In genomic region chr20:43983904-43984361, GRCh38 we compare ENCODE assay signal across 18 cellular contexts.
A peak's percentile ranks its signal among the peaks of the same experiment; 100 is the strongest.
DNase-seq lines count a peak whose midpoint lies in the region; ATAC-seq and TF ChIP-seq lines count a peak whose summit lies in the region.
"Had no signal": no experiment of that assay in that cellular context is flagged by ENCODE, and none has a peak within 500 bp of the region (broad histone marks: within the 10 kb centered on the region; RNA-seq: fewer than 3 reads in every experiment).

No MANE protein-coding gene starts in this region.

- CTCF ChIA-PET in CD8-positive, alpha-beta memory T cell (lab: Charles Lee), result interaction anchor here (0.7 to 1.3 kb wide), 5 partner anchors 23 to 233 kb away, joined by 3 to 4 read pairs (median 3); no protein-coding TSS in a partner anchor
- CTCF ChIA-PET in PC-9 (lab: Charles Lee), result no interaction called here

- 0 out of 2 replicates have a peak, but pooled peaks cover 6% of the 10 kb centered on the region for H3K9me2 ChIP-seq in PC-9 (ENCODE audit: insufficient read depth)

- H3K36me3 Mint-ChIP-seq in CD8-positive, alpha-beta memory T cell, result no peaks in the 10 kb centered on the region
- H3K36me3 Mint-ChIP-seq: T-cell had no signal

- peaks cover 8% of the 10 kb centered on the region for H3K4me1 ChIP-seq in CD8-positive, alpha-beta memory T cell (ENCODE audit: insufficient read depth, low read length)
- H3K4me1 ChIP-seq in PC-9 (replicated peaks; ENCODE audit: insufficient read depth), result no peaks in the 10 kb centered on the region
- H3K4me1 ChIP-seq: Caco-2 had no signal

- H2AFZ ChIP-seq in PC-9, result no peak overlapping the region

- H3K4me3 Mint-ChIP-seq in CD8-positive, alpha-beta memory T cell, result peak overlapping the region in 6 of 7 donors; percentile 41 to 63 (median 54)
- H3K4me3 Mint-ChIP-seq: naive thymus-derived CD4-positive, alpha-beta T cell had no signal

- H3K4me2 ChIP-seq in PC-9, result no peak overlapping the region

- no peaks in the 10 kb centered on the region for H4K20me1 ChIP-seq in PC-9 (ENCODE audit: insufficient read depth)
- H4K20me1 ChIP-seq: BLaER1 treated with 17β-estradiol and CSF1 and Interleukin-3, amounts not matched to agents 10 nM and 100 nM had no signal

- no peak overlapping the region for H3K4me3 ChIP-seq in CD8-positive, alpha-beta memory T cell (ENCODE audit: low read length)
- no peak overlapping the region for H3K4me3 ChIP-seq in PC-9
- H3K4me3 ChIP-seq: BLaER1 treated with 17β-estradiol and CSF1 and Interleukin-3, amounts not matched to agents 10 nM and 100 nM; dorsolateral prefrontal cortex; K562; Peyer's patch; skin epidermis had no signal

- no peak overlapping the region for H3K27ac Mint-ChIP-seq in CD8-positive, alpha-beta memory T cell
- H3K27ac Mint-ChIP-seq: T-cell had no signal

- no peaks in the 10 kb centered on the region for H3K27me3 ChIP-seq in CD8-positive, alpha-beta memory T cell (ENCODE audit: insufficient read depth, low read length, poor library complexity, severe bottlenecking)
- no peaks in the 10 kb centered on the region for H3K27me3 ChIP-seq in PC-9 (ENCODE audit: insufficient read depth, low read depth)
- H3K27me3 ChIP-seq: BLaER1 treated with 17β-estradiol and CSF1 and Interleukin-3, amounts not matched to agents 10 nM and 100 nM; dorsolateral prefrontal cortex; Peyer's patch had no signal

- DNase-seq in CD8-positive, alpha-beta memory T cell, result peak in 1 of 5 donors; percentile 28
- DNase-seq in NCI-H1417 (lab: John Stamatoyannopoulos, UW), result peak in 2 of 3 experiments; percentile 59 to 91
- no peak for DNase-seq in PC-9
- DNase-seq in iris pigment epithelial cell (ENCODE audit: low read depth), result peak; percentile 30
- DNase-seq in stimulated activated CD4-positive, alpha-beta T cell treated with anti-CD3 and anti-CD28 coated beads, Interleukin-2, amount 100 ng/mL, for 48 hours, result no peak
- no peak for DNase-seq in cerebellar cortex (ENCODE audit: low spot score)
- DNase-seq: aorta; dorsolateral prefrontal cortex; naive thymus-derived CD4-positive, alpha-beta T cell; NCI-H2171 treated with DMSO at 0.1 percent for 48 hours had no signal

- peaks cover 20% of the 10 kb centered on the region; the same call in 1 of the 2 replicates for H3K79me2 ChIP-seq in PC-9 (ENCODE audit: low read depth)

- peaks cover 16% of the 10 kb centered on the region; the same call in 1 of the 2 replicates for H3F3A ChIP-seq in PC-9 (ENCODE audit: insufficient read depth, low read depth)

- peaks cover 26 to 39% (median 34%) of the 10 kb centered on the region in 3 donors for H3K4me1 Mint-ChIP-seq in CD8-positive, alpha-beta memory T cell

- H3K36me3 ChIP-seq in CD8-positive, alpha-beta memory T cell (ENCODE audit: insufficient read depth, low read length), result no peaks in the 10 kb centered on the region
- peaks cover 29% of the 10 kb centered on the region; the same call in 1 of the 2 replicates for H3K36me3 ChIP-seq in PC-9 (ENCODE audit: low read depth)
- H3K36me3 ChIP-seq: BLaER1 treated with 17β-estradiol and CSF1 and Interleukin-3, amounts not matched to agents 10 nM and 100 nM; Peyer's patch had no signal

- no peak for ATAC-seq in HG02870 (IDR thresholded peaks at IDR 0.05; ENCODE audit: unreplicated experiment)
- ATAC-seq: left lobe of liver; naive thymus-derived CD4-positive, alpha-beta T cell; T-cell had no signal

- POLR2A ChIA-PET in CD8-positive, alpha-beta memory T cell (lab: Charles Lee), result no interaction called here
- POLR2A ChIA-PET in PC-9 (lab: Charles Lee; ENCODE audit: unreplicated experiment), result no interaction called here

- H3K9me3 Mint-ChIP-seq in CD8-positive, alpha-beta memory T cell, result no peaks in the 10 kb centered on the region

- H3K9me3 ChIP-seq in CD8-positive, alpha-beta memory T cell (ENCODE audit: low read length), result no peaks in the 10 kb centered on the region
- H3K9me3 ChIP-seq in PC-9 (ENCODE audit: insufficient read depth, low read depth), result no peaks in the 10 kb centered on the region
- H3K9me3 ChIP-seq: BLaER1 treated with 17β-estradiol and CSF1 and Interleukin-3, amounts not matched to agents 10 nM and 100 nM; Caco-2; Peyer's patch had no signal

- peaks cover 9 to 18% of the 10 kb centered on the region in 2 donors for H3K27me3 Mint-ChIP-seq in CD8-positive, alpha-beta memory T cell

- intact Hi-C loops in PC-9 (cut with micrococcal nuclease; ENCODE audit: unreplicated experiment), result no loop called here

- H3K27ac ChIP-seq in CD8-positive, alpha-beta memory T cell (ENCODE audit: low read depth, low read length), result no peak overlapping the region
- 0 out of 2 replicates have a peak overlapping the region, but pooled peaks have one; percentile 10 for H3K27ac ChIP-seq in PC-9
- H3K27ac ChIP-seq: BLaER1 treated with 17β-estradiol and CSF1 and Interleukin-3, amounts not matched to agents 10 nM and 100 nM; dorsolateral prefrontal cortex had no signal

- BruUV-seq in PC-9 (replicated peaks; lab: Mats Ljungman, UMichigan), result no TSS peak

- TF ChIP-seq CTCF in PC-9 (conservative IDR thresholded peaks at IDR 0.05), result no peak

Comparison
In these comparisons a context has a peak if more than half of its experiments do, and no peak if none do; other contexts are left out.
1. DNase-seq: peak in NCI-H1417 (2 of 3) and iris pigment epithelial cell (single experiment); none in PC-9 (0 of 2), stimulated activated CD4-positive, alpha-beta T cell treated with anti-CD3 and anti-CD28 coated beads, Interleukin-2, amount 100 ng/mL, for 48 hours (0 of 2) and cerebellar cortex (single experiment).